Comparison of ENCODE assay signal across 15 cellular contexts in genomic region chr2:232420073-232420454, GRCh38. TPM values are rescaled to one million over a fixed set of nuclear protein-coding genes. Genes with fewer than 3 reads are reported as not detected.
DNase-seq lines count a peak whose midpoint lies in the region; ATAC-seq and TF ChIP-seq lines count a peak whose summit lies in the region.
"Had no signal": no experiment of that assay in that cellular context is flagged by ENCODE, and none has a peak within 500 bp of the region (broad histone marks: within the 10 kb centered on the region; RNA-seq: fewer than 3 reads in every experiment).

No MANE protein-coding gene starts in this region.

- H3K36me3 ChIP-seq in BLaER1, result no peaks in the 10 kb centered on the region
- peaks cover 43% of the 10 kb centered on the region for H3K36me3 ChIP-seq in HUES6 (ENCODE audit: control insufficient read depth, insufficient read depth, low read length)
- peaks cover 51% of the 10 kb centered on the region for H3K36me3 ChIP-seq in iPS-15b (ENCODE audit: control insufficient read depth, insufficient read depth, low read length)
- no peaks in the 10 kb centered on the region for H3K36me3 ChIP-seq in osteoblast (ENCODE audit: insufficient read depth, low read length)
- no peaks in the 10 kb centered on the region for H3K36me3 ChIP-seq in MG63

- H3K4me2 ChIP-seq in BLaER1 (no peak overlapping the region), osteoblast (ENCODE audit: insufficient read depth, low read length) (no peak overlapping the region)

- H3K27ac ChIP-seq in BLaER1, result no peak overlapping the region
- H3K27ac ChIP-seq in HUES6 (ENCODE audit: low read depth, low read length), result peak overlapping the region; percentile 77; the same call in 1 of the 2 replicates
- H3K27ac ChIP-seq in osteoblast (ENCODE audit: low read depth, low read length), result no peak overlapping the region

- no peak overlapping the region for H3K9ac ChIP-seq in BLaER1
- peak overlapping the region; percentile 95 for H3K9ac ChIP-seq in HUES6 (ENCODE audit: low read length)
- peak overlapping the region; percentile 97 for H3K9ac ChIP-seq in iPS-15b (ENCODE audit: low read depth, low read length)

- peaks cover 44% of the 10 kb centered on the region for H3K9me3 ChIP-seq in BLaER1
- no peaks in the 10 kb centered on the region for H3K9me3 ChIP-seq in HUES6 (ENCODE audit: control insufficient read depth, insufficient read depth, low read depth, low read length)
- H3K9me3 ChIP-seq in iPS-15b (ENCODE audit: control insufficient read depth, insufficient read depth, low read length), result no peaks in the 10 kb centered on the region
- H3K9me3 ChIP-seq in osteoblast (ENCODE audit: low read depth, low read length), result no peaks in the 10 kb centered on the region
- H3K9me3 ChIP-seq in MG63, result peaks cover 8% of the 10 kb centered on the region

- H3K79me2 ChIP-seq in osteoblast (ENCODE audit: insufficient read depth, low read length), result no peaks in the 10 kb centered on the region

- H3K27me3 ChIP-seq in BLaER1, result peaks cover 64% of the 10 kb centered on the region
- peaks cover 75% of the 10 kb centered on the region for H3K27me3 ChIP-seq in HUES6 (ENCODE audit: control insufficient read depth, insufficient read depth, low read length)
- H3K27me3 ChIP-seq in iPS-15b (ENCODE audit: control insufficient read depth, insufficient read depth, low read length), result peaks cover 11% of the 10 kb centered on the region
- H3K27me3 ChIP-seq in osteoblast (ENCODE audit: insufficient read depth, low read length), result peaks cover 66% of the 10 kb centered on the region
- H3K27me3 ChIP-seq in MG63, result peaks cover 29% of the 10 kb centered on the region

- H3K4me3 ChIP-seq in BLaER1, result peak overlapping the region; percentile 59
- peak overlapping the region; percentile 82 for H3K4me3 ChIP-seq in HUES6 (ENCODE audit: low read depth, low read length)
- H3K4me3 ChIP-seq in iPS-15b (ENCODE audit: low read depth, low read length), result peak overlapping the region; percentile 72
- no peak overlapping the region for H3K4me3 ChIP-seq in osteoblast (ENCODE audit: insufficient read depth, low read length)
- no peak overlapping the region for H3K4me3 ChIP-seq in MG63

- DNase-seq in osteoblast (ENCODE audit: insufficient read length, low spot score, missing footprints) (peak; percentile 72), MG63 (no peak), NCI-H2196 (lab: John Stamatoyannopoulos, UW; ENCODE audit: unreplicated experiment) (no peak), NCI-H2107 treated with DMSO at 0.1 percent for 48 hours (lab: John Stamatoyannopoulos, UW; ENCODE audit: unreplicated experiment) (no peak)
- DNase-seq: activated gamma-delta T cell, AML-193, NCI-H226 had no signal

- H3K4me1 ChIP-seq in BLaER1 (0 out of 2 replicates have a peak, but pooled peaks cover 3% of the 10 kb centered on the region), HUES6 (ENCODE audit: control insufficient read depth, insufficient read depth, low read length) (peaks cover 39% of the 10 kb centered on the region), iPS-15b (ENCODE audit: control insufficient read depth, insufficient read depth, low read length) (peaks cover 25% of the 10 kb centered on the region), osteoblast (ENCODE audit: insufficient read depth, low read length) (no peaks in the 10 kb centered on the region)

- no peak for ATAC-seq in HG03139 (IDR thresholded peaks at IDR 0.05; ENCODE audit: unreplicated experiment)

- TF ChIP-seq CTCF in osteoblast (IDR thresholded peaks at IDR 0.05; ENCODE audit: extremely low read depth, low read depth, low read length), result no peak

- H2AFZ ChIP-seq in osteoblast (ENCODE audit: low read length), result no peak overlapping the region

- H4K20me1 ChIP-seq in BLaER1 (peaks cover 20% of the 10 kb centered on the region; the same call in 1 of the 2 replicates), osteoblast (ENCODE audit: insufficient read depth, low read length) (no peaks in the 10 kb centered on the region)

RNA-seq across cellular contexts. Expression of gene ALPG, which starts 13.4 kb away (rescaled TPM):
- not detected in 2 replicates for total RNA-seq in osteoblast
- total RNA-seq in MG63 (2014; rRNA removed; shearing (Covaris generic); ENCODE audit: low replicate concordance), result not detected in 2 replicates
- total RNA-seq: fibroblast of lung, HT1080, SK-MEL-5, temporal lobe had no signal

RNA-seq across cellular contexts. Expression of gene ALPI, which starts 35.9 kb away (rescaled TPM):
- not detected in 2 replicates for total RNA-seq in osteoblast
- not detected in 2 replicates for total RNA-seq in MG63 (2014; rRNA removed; shearing (Covaris generic); ENCODE audit: low replicate concordance)
- total RNA-seq: fibroblast of lung, HT1080, SK-MEL-5, temporal lobe had no signal

RNA-seq across cellular contexts. Expression of gene ALPP, which starts 41.5 kb away (rescaled TPM):
- not detected in 2 replicates for total RNA-seq in osteoblast
- total RNA-seq in MG63 (2014; rRNA removed; shearing (Covaris generic); ENCODE audit: low replicate concordance), result not detected in 2 replicates
- total RNA-seq: fibroblast of lung, HT1080, SK-MEL-5, temporal lobe had no signal

Comparison
In these comparisons a context has a peak if more than half of its experiments do, and no peak if none do; other contexts are left out.
1. H3K4me3 ChIP-seq: peak in BLaER1 (single experiment), HUES6 (single experiment) and iPS-15b (single experiment); none in osteoblast (single experiment) and MG63 (single experiment).